Comparison of ENCODE assay signal across 16 cellular contexts in the genomic region with DNA sequence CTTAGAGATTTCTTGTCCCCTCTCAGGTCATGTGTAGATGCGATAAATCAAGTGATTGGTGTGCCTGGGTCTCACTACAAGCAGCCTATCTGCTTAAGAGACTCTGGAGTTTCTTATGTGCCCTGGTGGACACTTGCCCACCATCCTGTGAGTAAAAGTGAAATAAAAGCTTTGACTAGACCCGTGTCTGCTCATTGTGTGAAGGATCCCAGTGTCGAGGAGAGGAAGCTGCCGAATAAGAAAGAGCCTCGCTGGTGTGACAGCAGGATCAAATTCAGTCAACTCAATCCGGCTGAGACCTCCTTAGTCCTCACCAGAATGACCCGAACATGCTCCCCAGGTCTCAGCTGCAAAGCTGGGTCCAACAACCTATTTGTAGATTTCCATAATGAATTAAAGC. TPM values are rescaled to one million over a fixed set of nuclear protein-coding genes. Genes with fewer than 3 reads are reported as not detected.
DNase-seq lines count a peak whose midpoint lies in the region; ATAC-seq and TF ChIP-seq lines count a peak whose summit lies in the region.
"Had no signal": no experiment of that assay in that cellular context is flagged by ENCODE, and none has a peak within 500 bp of the region (broad histone marks: within the 10 kb centered on the region; RNA-seq: fewer than 3 reads in every experiment).

No MANE protein-coding gene starts in this region.

- TF ChIP-seq POLR2A in erythroblast (IDR thresholded peaks at IDR 0.05; ENCODE audit: low read length), result no peak

- peak overlapping the region; percentile 63 for H3K4me3 Mint-ChIP-seq in T-helper 1 cell treated with Interleukin-12 subunit alpha and Interleukin-12 subunit beta and Interleukin-4 antibody, amounts not matched to agents 30 μg/mL and 1 μg/mL, for 36 hours
- peak overlapping the region; percentile 51 to 99 (median 78) for H3K4me3 Mint-ChIP-seq in naive thymus-derived CD4-positive, alpha-beta T cell

- peaks cover 85 to 86% of the 10 kb centered on the region in 2 donors for H3K4me1 ChIP-seq in naive thymus-derived CD4-positive, alpha-beta T cell (ENCODE audit: control insufficient read depth in 2 of 2, insufficient read depth in 2 of 2, low read length in 2 of 2)
- peaks cover 0 to 21% of the 10 kb centered on the region in 2 donors for H3K4me1 ChIP-seq in left lung
- H3K4me1 ChIP-seq: testis had no signal

- CTCF ChIA-PET in naive thymus-derived CD4-positive, alpha-beta T cell (lab: Charles Lee), result interaction anchor here (0.6 to 6.1 kb wide), 17 partner anchors 10 to 291 kb away, joined by 3 to 60 read pairs (median 4); partner anchors contain the start of genes CD2 and TTF2

- POLR2A ChIA-PET in naive thymus-derived CD4-positive, alpha-beta T cell (lab: Charles Lee), result interaction anchor here (0.6 to 13.4 kb wide), 21 partner anchors 8 to 887 kb away, joined by 3 to 367 read pairs (median 7); partner anchors contain the start of genes CD2 and TTF2

- intact Hi-C loops in naive thymus-derived CD4-positive, alpha-beta T cell (cut with micrococcal nuclease), result loop anchor here (1.0 to 10.0 kb wide), 13 partner anchors 10 to 291 kb away; partner anchors contain the start of genes CD2 (in 2 of the 2) and TTF2 (in 2 of the 2)
- intact Hi-C loops in left lung (cut with DNase I), result no loop called here

- peak overlapping the region; percentile 2 for H3K4me3 ChIP-seq in naive thymus-derived CD4-positive, alpha-beta T cell (ENCODE audit: low read length)
- H3K4me3 ChIP-seq in left lung, result no peak overlapping the region
- H3K4me3 ChIP-seq: testis had no signal

- DNase-seq in naive thymus-derived CD4-positive, alpha-beta T cell, result peak in 1 of 9 donors; percentile 47
- no peak for DNase-seq in GM20000 (ENCODE audit: low spot score)
- DNase-seq in left lung, result no peak
- DNase-seq in erythroblast (lab: John Stamatoyannopoulos, UW), result no peak
- no peak for DNase-seq in NCI-H526 treated with DMSO at 0.1 percent for 48 hours (lab: John Stamatoyannopoulos, UW)
- DNase-seq: DMS 273 treated with DMSO at 0.1 percent for 48 hours, GOT3, NCI-H1105 treated with DMSO at 0.1 percent for 48 hours, NCI-H82, testis had no signal

- TF ChIP-seq CTCF in GM20000 (IDR thresholded peaks at IDR 0.05; ENCODE audit: extremely low read depth, missing control alignments) (no peak), left lung (IDR thresholded peaks at IDR 0.05) (no peak)

- peaks cover 12% of the 10 kb centered on the region for H3K9me3 Mint-ChIP-seq in T-helper 1 cell treated with Interleukin-12 subunit alpha and Interleukin-12 subunit beta and Interleukin-4 antibody, amounts not matched to agents 30 μg/mL and 1 μg/mL, for 36 hours
- peaks cover 0 to 11% (median 0%) of the 10 kb centered on the region in 11 donors for H3K9me3 Mint-ChIP-seq in naive thymus-derived CD4-positive, alpha-beta T cell

- H3K36me3 ChIP-seq in naive thymus-derived CD4-positive, alpha-beta T cell (ENCODE audit: control insufficient read depth in 2 of 3, insufficient read depth in 3 of 3, low read length in 3 of 3), result peaks cover 24 to 40% (median 27%) of the 10 kb centered on the region in 3 experiments
- no peaks in the 10 kb centered on the region for H3K36me3 ChIP-seq in left lung

- H3K27ac ChIP-seq in naive thymus-derived CD4-positive, alpha-beta T cell (ENCODE audit: low read depth, low read length), result peak overlapping the region; percentile 89
- H3K27ac ChIP-seq in left lung, result no peak overlapping the region
- H3K27ac ChIP-seq: testis had no signal

- H3K27me3 ChIP-seq in naive thymus-derived CD4-positive, alpha-beta T cell (ENCODE audit: control insufficient read depth in 2 of 2, insufficient read depth in 2 of 2, low read length in 2 of 2), result no peaks in the 10 kb centered on the region
- H3K27me3 ChIP-seq in left lung, result no peaks in the 10 kb centered on the region
- H3K27me3 ChIP-seq: testis had no signal

- peaks cover 64% of the 10 kb centered on the region for H3K36me3 Mint-ChIP-seq in T-helper 1 cell treated with Interleukin-12 subunit alpha and Interleukin-12 subunit beta and Interleukin-4 antibody, amounts not matched to agents 30 μg/mL and 1 μg/mL, for 36 hours (ENCODE audit: low read depth)
- peaks cover 15 to 79% (median 47%) of the 10 kb centered on the region in 5 donors for H3K36me3 Mint-ChIP-seq in naive thymus-derived CD4-positive, alpha-beta T cell

- ATAC-seq in GM18502 (IDR thresholded peaks at IDR 0.05; ENCODE audit: poor library complexity, unreplicated experiment), result peak; percentile 31
- ATAC-seq in HG02623 (IDR thresholded peaks at IDR 0.05; ENCODE audit: unreplicated experiment), result peak; percentile 27
- no peak for ATAC-seq in naive thymus-derived CD4-positive, alpha-beta T cell
- ATAC-seq in left lung, result no peak

- no peaks in the 10 kb centered on the region for H3K27me3 Mint-ChIP-seq in T-helper 1 cell treated with Interleukin-12 subunit alpha and Interleukin-12 subunit beta and Interleukin-4 antibody, amounts not matched to agents 30 μg/mL and 1 μg/mL, for 36 hours (ENCODE audit: low read depth)
- no peaks in the 10 kb centered on the region for H3K27me3 Mint-ChIP-seq in naive thymus-derived CD4-positive, alpha-beta T cell

- peaks cover 81% of the 10 kb centered on the region for H3K4me1 Mint-ChIP-seq in T-helper 1 cell treated with Interleukin-12 subunit alpha and Interleukin-12 subunit beta and Interleukin-4 antibody, amounts not matched to agents 30 μg/mL and 1 μg/mL, for 36 hours (ENCODE audit: low read depth)
- H3K4me1 Mint-ChIP-seq in naive thymus-derived CD4-positive, alpha-beta T cell, result peaks cover 68 to 98% (median 92%) of the 10 kb centered on the region in 7 donors

- peak overlapping the region; percentile 99 for H3K27ac Mint-ChIP-seq in T-helper 1 cell treated with Interleukin-12 subunit alpha and Interleukin-12 subunit beta and Interleukin-4 antibody, amounts not matched to agents 30 μg/mL and 1 μg/mL, for 36 hours
- H3K27ac Mint-ChIP-seq in naive thymus-derived CD4-positive, alpha-beta T cell, result peak overlapping the region; percentile 84 to 100 (median 97)

- H3K9me3 ChIP-seq in naive thymus-derived CD4-positive, alpha-beta T cell (ENCODE audit: control insufficient read depth in 2 of 3, low read length in 3 of 3), result no peaks in the 10 kb centered on the region
- no peaks in the 10 kb centered on the region for H3K9me3 ChIP-seq in left lung
- H3K9me3 ChIP-seq: testis had no signal

RNA-seq across cellular contexts. Expression of gene CD2, which starts 14.8 kb away (rescaled TPM):
- total RNA-seq in naive thymus-derived CD4-positive, alpha-beta T cell, result 100 to 1,000 TPM; 105 to 307 (median 174) TPM
- 100 to 1,000 TPM; 195 to 217 TPM for polyA plus RNA-seq in naive thymus-derived CD4-positive, alpha-beta T cell
- total RNA-seq in left lung, result 10 to 100 TPM in 1 of 2 donors, 1 to 10 TPM in 1; 4.6 to 12.4 TPM
- total RNA-seq: fibroblast of lung, osteocyte had no signal
- polyA plus RNA-seq: fibroblast of lung, keratinocyte had no signal

Comparison
In these comparisons a context has a peak if more than half of its experiments do, and no peak if none do; other contexts are left out.
1. ATAC-seq: peak in GM18502 (single experiment) and HG02623 (single experiment); none in naive thymus-derived CD4-positive, alpha-beta T cell (single experiment) and left lung (single experiment).
2. RNA of gene CD2, which starts 14.8 kb away (total RNA-seq): 105 to 307 TPM in naive thymus-derived CD4-positive, alpha-beta T cell; 4.6 to 12.4 TPM in left lung; every median in the first group is over 4 times any median in the second.
3. intact Hi-C loops: an anchor here in naive thymus-derived CD4-positive, alpha-beta T cell (1.0 to 10.0 kb wide); none called in left lung.